Comparison of ENCODE assay signal across 7 cellular contexts in the genomic region with DNA sequence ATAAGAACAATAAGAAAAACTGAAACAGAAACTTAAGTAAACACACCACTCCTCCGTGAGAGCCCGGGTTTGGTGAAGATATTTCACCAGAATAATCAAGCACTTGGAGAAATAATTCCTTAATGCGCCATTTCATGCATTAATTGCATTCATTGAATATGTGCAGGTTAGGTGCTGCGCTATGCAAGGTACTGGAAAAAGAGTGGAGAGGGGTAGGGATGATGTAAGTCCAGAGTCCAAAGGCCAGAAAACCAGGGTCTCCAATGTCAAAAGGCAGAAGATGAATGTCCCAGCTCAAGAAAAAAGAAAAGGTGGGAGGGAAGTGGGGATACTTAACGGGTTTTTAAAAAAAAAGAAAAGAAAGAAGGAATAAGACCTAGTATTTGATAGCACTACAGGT. TPM values are rescaled to one million over a fixed set of nuclear protein-coding genes. Genes with fewer than 3 reads are reported as not detected.
DNase-seq lines count a peak whose midpoint lies in the region; ATAC-seq, FAIRE-seq and TF ChIP-seq lines count a peak whose summit lies in the region.

No MANE protein-coding gene starts in this region.

- no peak for DNase-seq in brain microvascular endothelial cell
- no peak for DNase-seq in lower lobe of right lung
- DNase-seq in tibial nerve (ENCODE audit: low spot score in 2 of 2): no peak
- no peak for DNase-seq in NK-92 (lab: John Stamatoyannopoulos, UW; ENCODE audit: unreplicated experiment)
- no peak for DNase-seq in H54 (ENCODE audit: insufficient read length, low spot score)

- H3K4me3 ChIP-seq in HUES48 (ENCODE audit: low read depth, low read length) (peak overlapping the region; percentile 92), brain microvascular endothelial cell (ENCODE audit: low read depth, low read length) (peak overlapping the region; percentile 95), lower lobe of right lung (peak overlapping the region; percentile 68), tibial nerve (peak overlapping the region; percentile 63 to 92 (median 76))

- intact Hi-C loops in lower lobe of right lung (cut with DNase I): no loop called here

- no peak for FAIRE-seq in H54 (lab: Jason Lieb, UNC)

- H3K36me3 ChIP-seq in HUES48 (ENCODE audit: control insufficient read depth, insufficient read depth, low read length) (no peaks in the 10 kb centered on the region), brain microvascular endothelial cell (replicated peaks) (no peaks in the 10 kb centered on the region), lower lobe of right lung (no peaks in the 10 kb centered on the region), tibial nerve (peaks cover 0 to 24% (median 0%) of the 10 kb centered on the region in 3 donors)

- no peak overlapping the region for H3K9ac ChIP-seq in HUES48 (ENCODE audit: low read depth, low read length)

- H3K27ac ChIP-seq in HUES48 (ENCODE audit: low read depth, low read length): no peak overlapping the region
- no peak overlapping the region for H3K27ac ChIP-seq in brain microvascular endothelial cell
- H3K27ac ChIP-seq in lower lobe of right lung: peak overlapping the region; percentile 80
- peak overlapping the region; percentile 44 to 86 (median 76) for H3K27ac ChIP-seq in tibial nerve

- WGBS in tibial nerve, 2 donors: 46 to 52% methylated on average over 5 of the region's 5 CpGs

- no peak for TF ChIP-seq EP300 in tibial nerve (IDR thresholded peaks at IDR 0.05)

- H3K4me1 ChIP-seq in HUES48 (ENCODE audit: control insufficient read depth, insufficient read depth, low read length) (peaks cover 3% of the 10 kb centered on the region; the same call in 1 of the 2 replicates), lower lobe of right lung (peaks cover 4% of the 10 kb centered on the region), tibial nerve (peaks cover 0 to 12% (median 1%) of the 10 kb centered on the region in 4 donors)

- TF ChIP-seq CTCF in brain microvascular endothelial cell (IDR thresholded peaks at IDR 0.05; ENCODE audit: low read depth, low read length, missing control alignments): no peak
- no peak for TF ChIP-seq CTCF in lower lobe of right lung (IDR thresholded peaks at IDR 0.05)
- TF ChIP-seq CTCF in tibial nerve (IDR thresholded peaks at IDR 0.05): no peak

- in situ Hi-C loops in brain microvascular endothelial cell (cut with HindIII; ENCODE audit: low pct_ligation_motif_present, low sequenced_read_pairs): no loop called here

- ATAC-seq in lower lobe of right lung (no peak), HG02610 (IDR thresholded peaks at IDR 0.05; ENCODE audit: unreplicated experiment) (no peak)

- H3K27me3 ChIP-seq in HUES48 (ENCODE audit: control insufficient read depth, insufficient read depth, low read length) (peaks cover 24% of the 10 kb centered on the region), brain microvascular endothelial cell (replicated peaks) (no peaks in the 10 kb centered on the region), lower lobe of right lung (ENCODE audit: low read depth) (peaks cover 17% of the 10 kb centered on the region), tibial nerve (peaks cover 0 to 33% of the 10 kb centered on the region in 2 donors)

- H3K9me3 ChIP-seq in HUES48 (ENCODE audit: control insufficient read depth, insufficient read depth, low read length) (peaks cover 25% of the 10 kb centered on the region), lower lobe of right lung (peaks cover 35% of the 10 kb centered on the region), tibial nerve (peaks cover 0 to 80% (median 13%) of the 10 kb centered on the region in 4 donors)

- no peak for TF ChIP-seq POLR2A in tibial nerve (IDR thresholded peaks at IDR 0.05)
- no peak for TF ChIP-seq POLR2A in H54 (IDR thresholded peaks at IDR 0.05; ENCODE audit: low read depth, low read length)

RNA-seq across cellular contexts. Expression of gene ZFP37, which starts 0.7 kb away (rescaled TPM):
- 1.1 TPM for total RNA-seq in lower lobe of right lung
- total RNA-seq in tibial nerve: 1 to 10 TPM; 2.9 to 6.9 (median 3.2) TPM

RNA-seq across cellular contexts. Expression of gene ZNF883, which starts 45.2 kb away (rescaled TPM):
- total RNA-seq in lower lobe of right lung (0.89 TPM), tibial nerve (1 to 10 TPM in 2 of 4 donors, under 1 TPM in 2; 0.84 to 2.4 (median 1.1) TPM)

Comparison
In these comparisons a context has a peak if more than half of its experiments do, and no peak if none do; other contexts are left out.
1. H3K27ac ChIP-seq: peak in lower lobe of right lung (single experiment) and tibial nerve (4 of 4); none in HUES48 (single experiment) and brain microvascular endothelial cell (single experiment).
2. Peak in every context shown above with its lines, with median percentiles within 50 percentile points of each other: H3K4me3 ChIP-seq.